Comparison of ENCODE assay signal across 21 cellular contexts in the genomic region with DNA sequence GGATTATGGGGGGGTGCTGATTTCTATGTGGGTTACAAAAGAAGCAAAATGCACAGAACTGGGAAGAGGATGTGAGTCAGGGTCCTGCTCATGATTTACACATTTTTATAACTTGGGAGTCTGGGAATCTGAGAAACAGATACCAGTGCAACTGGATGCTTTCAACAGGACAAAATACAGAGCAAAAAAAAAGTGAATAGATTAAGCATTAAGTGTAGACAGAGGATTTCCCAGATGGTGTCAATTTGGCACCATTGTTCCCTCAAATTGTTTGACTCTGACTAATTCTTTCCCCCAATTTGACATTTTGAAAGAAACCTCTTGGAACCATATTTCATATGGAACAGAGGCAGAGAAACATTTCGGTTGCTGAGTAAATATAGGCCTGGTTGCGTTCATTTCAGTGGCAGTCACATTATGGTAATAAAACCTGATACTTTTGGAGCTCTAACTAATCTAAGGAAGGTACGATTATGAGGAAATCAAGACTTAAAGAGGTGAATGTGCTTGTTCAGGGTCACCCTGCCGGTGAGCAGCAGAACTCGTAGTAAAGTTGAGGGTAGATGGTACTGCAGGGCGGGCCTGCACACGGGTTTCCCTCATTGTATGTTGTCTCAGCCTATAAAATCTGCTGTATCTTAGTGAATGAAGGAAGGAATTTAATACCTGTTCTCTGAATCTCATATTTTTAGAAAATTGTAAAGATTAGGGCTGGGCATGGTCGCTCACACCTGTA. TPM values are rescaled to one million over a fixed set of nuclear protein-coding genes. Genes with fewer than 3 reads are reported as not detected.
DNase-seq lines count a peak whose midpoint lies in the region; ATAC-seq, FAIRE-seq and TF ChIP-seq lines count a peak whose summit lies in the region.
"Had no signal": no experiment of that assay in that cellular context is flagged by ENCODE, and none has a peak within 500 bp of the region (broad histone marks: within the 10 kb centered on the region; RNA-seq: fewer than 3 reads in every experiment).

No MANE protein-coding gene starts in this region.

- H3K14ac ChIP-seq in IMR-90 (replicated peaks; ENCODE audit: low read depth, low read length), result no peak overlapping the region

- FAIRE-seq in endothelial cell of umbilical vein (lab: Jason Lieb, UNC), result no peak
- FAIRE-seq: G401.6 had no signal

- no peak overlapping the region for H3K18ac ChIP-seq in IMR-90 (ENCODE audit: low read depth, low read length)

- H3K4me1 ChIP-seq in IMR-90 (ENCODE audit: control insufficient read depth, insufficient read depth, low read length) (no peaks in the 10 kb centered on the region), endothelial cell of umbilical vein (ENCODE audit: control insufficient read depth, extremely low read depth, insufficient read depth, low read length) (no peaks in the 10 kb centered on the region), osteoblast (ENCODE audit: insufficient read depth, low read length) (no peaks in the 10 kb centered on the region)
- no peaks in the 10 kb centered on the region for H3K4me1 ChIP-seq in CD8-positive, alpha-beta T cell (ENCODE audit: insufficient read depth, low read length)
- H3K4me1 ChIP-seq: HAP-1, SJCRH30 had no signal

- H3K9me1 ChIP-seq in IMR-90 (ENCODE audit: insufficient read depth, low read length) (no peaks in the 10 kb centered on the region), endothelial cell of umbilical vein (replicated peaks; ENCODE audit: control insufficient read depth, extremely low read depth, insufficient read depth, low read length) (no peaks in the 10 kb centered on the region)

- H3K56ac ChIP-seq in IMR-90 (ENCODE audit: extremely low read depth, insufficient read depth, low read length), result no peak overlapping the region

- H3K4ac ChIP-seq in IMR-90 (ENCODE audit: low read depth, low read length), result no peak overlapping the region

- POLR2A ChIA-PET in IMR-90 (lab: Charles Lee; ENCODE audit: unreplicated experiment) (no interaction called here), endothelial cell of umbilical vein (lab: Charles Lee) (no interaction called here)
- POLR2A ChIA-PET in CD8-positive, alpha-beta T cell (lab: Charles Lee), result no interaction called here

- no peaks in the 10 kb centered on the region for H3K79me1 ChIP-seq in IMR-90 (ENCODE audit: low read depth in 1 of 2, low read length in 2 of 2)

- 95% methylated on average over 4 of the region's 8 CpGs; no CpG with 5 or more reads in 1 of the 2 experiments for WGBS in IMR-90 (ENCODE audit: extremely low coverage in 2 of 2, insufficient read length in 1 of 2), 2 experiments

- no peak overlapping the region for H3K9ac ChIP-seq in IMR-90 (ENCODE audit: low read depth, low read length)
- no peak overlapping the region for H3K9ac ChIP-seq in endothelial cell of umbilical vein (replicated peaks; ENCODE audit: extremely low read depth, insufficient read depth, low read length)
- H3K9ac ChIP-seq: KMS-11 had no signal

- no peaks in the 10 kb centered on the region for H3K4me1 Mint-ChIP-seq in CD8-positive, alpha-beta T cell (ENCODE audit: low read depth)
- peaks cover 5% of the 10 kb centered on the region for H3K4me1 Mint-ChIP-seq in endothelial cell (ENCODE audit: unreplicated experiment)

- H3K79me2 ChIP-seq in endothelial cell of umbilical vein (ENCODE audit: control insufficient read depth, insufficient read depth, low read length) (no peaks in the 10 kb centered on the region), osteoblast (ENCODE audit: insufficient read depth, low read length) (no peaks in the 10 kb centered on the region)

- H4K91ac ChIP-seq in IMR-90 (ENCODE audit: insufficient read depth, low read depth, low read length), result no peak overlapping the region

- intact Hi-C loops in IMR-90 (cut with micrococcal nuclease) (no loop called here), endothelial cell of umbilical vein (cut with micrococcal nuclease) (no loop called here)
- intact Hi-C loops in CD8-positive, alpha-beta T cell (cut with DNase I, micrococcal nuclease), result no loop called here

- no peak overlapping the region for H4K5ac ChIP-seq in IMR-90 (ENCODE audit: low read depth, low read length)

- H2BK15ac ChIP-seq in IMR-90 (ENCODE audit: low read depth, low read length), result no peak overlapping the region

- H4K20me1 ChIP-seq in IMR-90 (ENCODE audit: insufficient read depth, low read length) (no peaks in the 10 kb centered on the region), endothelial cell of umbilical vein (replicated peaks; ENCODE audit: control insufficient read depth, extremely low read depth, insufficient read depth, low read length) (no peaks in the 10 kb centered on the region), osteoblast (ENCODE audit: insufficient read depth, low read length) (no peaks in the 10 kb centered on the region)

- TF ChIP-seq RAD21 in IMR-90 (IDR thresholded peaks at IDR 0.05; ENCODE audit: low read length), result no peak

- H2AK9ac ChIP-seq in IMR-90 (replicated peaks; ENCODE audit: low read depth, low read length, poor library complexity), result no peak overlapping the region

- no peaks in the 10 kb centered on the region for H3K9me3 ChIP-seq in IMR-90 (ENCODE audit: control insufficient read depth, insufficient read depth, low read length)
- no peaks in the 10 kb centered on the region for H3K9me3 ChIP-seq in endothelial cell of umbilical vein (replicated peaks; ENCODE audit: control insufficient read depth, insufficient read depth, low read length)
- no peaks in the 10 kb centered on the region for H3K9me3 ChIP-seq in osteoblast (ENCODE audit: low read depth, low read length)
- H3K9me3 ChIP-seq in CD8-positive, alpha-beta T cell (ENCODE audit: low read length), result no peaks in the 10 kb centered on the region
- H3K9me3 ChIP-seq: HAP-1, SJCRH30 had no signal

- BruUV-seq in IMR-90 (replicated peaks; lab: Mats Ljungman, UMichigan), result no TSS peak
- no TSS peak for BruUV-seq in endothelial cell of umbilical vein (replicated peaks; lab: Mats Ljungman, UMichigan)

- H3K27ac ChIP-seq in IMR-90 (ENCODE audit: insufficient read depth, low read length) (no peak overlapping the region), endothelial cell of umbilical vein (ENCODE audit: insufficient read depth, low read depth, low read length) (no peak overlapping the region), osteoblast (ENCODE audit: low read depth, low read length) (no peak overlapping the region)
- H3K27ac ChIP-seq in CD8-positive, alpha-beta T cell (ENCODE audit: low read depth, low read length), result no peak overlapping the region
- H3K27ac ChIP-seq: KMS-11, PC-9, SJCRH30 had no signal

- no peaks in the 10 kb centered on the region for H3K36me3 ChIP-seq in IMR-90 (ENCODE audit: control insufficient read depth, insufficient read depth, low read length)
- no peaks in the 10 kb centered on the region for H3K36me3 ChIP-seq in endothelial cell of umbilical vein (ENCODE audit: control insufficient read depth in 2 of 2, extremely low read depth in 1 of 2, insufficient read depth in 2 of 2, low read length in 2 of 2)
- H3K36me3 ChIP-seq in osteoblast (ENCODE audit: insufficient read depth, low read length), result no peaks in the 10 kb centered on the region
- H3K36me3 ChIP-seq in CD8-positive, alpha-beta T cell (ENCODE audit: insufficient read depth, low read length), result no peaks in the 10 kb centered on the region
- H3K36me3 ChIP-seq: HAP-1, SJCRH30 had no signal

- H2AFZ ChIP-seq in IMR-90 (replicated peaks; ENCODE audit: low read length, poor library complexity) (no peak overlapping the region), endothelial cell of umbilical vein (ENCODE audit: low read depth, low read length) (no peak overlapping the region), osteoblast (ENCODE audit: low read length) (peak overlapping the region; percentile 47)
- H2AFZ ChIP-seq: PC-9 had no signal

- dilution Hi-C loops in IMR-90 (cut with HindIII; ENCODE audit: low sequenced_read_pairs, unreplicated experiment), result no loop called here
- dilution Hi-C loops in endothelial cell of umbilical vein (cut with MboI; ENCODE audit: extremely low pct_ligation_motif_present, low sequenced_read_pairs), result loop anchor here (25.0 kb wide), 1 partner anchor 931 kb away; the partner anchor contains the start of gene PDHA1

- H3K36me3 Mint-ChIP-seq in CD8-positive, alpha-beta T cell, result no peaks in the 10 kb centered on the region
- no peaks in the 10 kb centered on the region for H3K36me3 Mint-ChIP-seq in endothelial cell (ENCODE audit: low read depth, unreplicated experiment)

- no peak for TF ChIP-seq POLR2A in IMR-90 (IDR thresholded peaks at IDR 0.05; ENCODE audit: low read depth, low read length)
- no peak for TF ChIP-seq POLR2A in endothelial cell of umbilical vein (IDR thresholded peaks at IDR 0.05; ENCODE audit: low read depth, low read length)

- DNase-seq in GM03348 (ENCODE audit: low spot score), result peak; percentile 15
- peak; percentile 40 for DNase-seq in IMR-90
- no peak for DNase-seq in endothelial cell of umbilical vein (ENCODE audit: low read depth, low spot score)
- no peak for DNase-seq in osteoblast (ENCODE audit: insufficient read length, low spot score, missing footprints)
- no peak for DNase-seq in amygdala (lab: John Stamatoyannopoulos, UW)
- no peak for DNase-seq in NCI-H2227 (lab: John Stamatoyannopoulos, UW; ENCODE audit: unreplicated experiment)
- no peak for DNase-seq in CD8-positive, alpha-beta T cell
- DNase-seq in endothelial cell (ENCODE audit: low spot score), result no peak
- DNase-seq: C1 segment of cervical spinal cord, DMS79, MV-4-11, NCI-H1694 treated with DMSO at 0.1 percent for 48 hours, NCI-H2227 treated with DMSO at 0.1 percent for 48 hours, NCI-H510A treated with DMSO at 0.1 percent for 48 hours, NCI-H82, PC-9, SJCRH30, SW 1271 had no signal

- H2BK5ac ChIP-seq in IMR-90 (ENCODE audit: low read depth, low read length, poor library complexity, severe bottlenecking), result no peak overlapping the region

- no peaks in the 10 kb centered on the region for H3K27me3 Mint-ChIP-seq in CD8-positive, alpha-beta T cell (ENCODE audit: low read depth)
- peaks cover under 1% of the 10 kb centered on the region for H3K27me3 Mint-ChIP-seq in endothelial cell (ENCODE audit: unreplicated experiment)

- no peak overlapping the region for H2BK120ac ChIP-seq in IMR-90 (ENCODE audit: low read depth, low read length)

- no peaks in the 10 kb centered on the region for H3K9me3 Mint-ChIP-seq in CD8-positive, alpha-beta T cell
- no peaks in the 10 kb centered on the region for H3K9me3 Mint-ChIP-seq in endothelial cell (ENCODE audit: unreplicated experiment)

- in situ Hi-C loops in IMR-90 (cut with MboI; ENCODE audit: low sequenced_read_pairs), result no loop called here

- no peak overlapping the region for H3K27ac Mint-ChIP-seq in CD8-positive, alpha-beta T cell
- H3K27ac Mint-ChIP-seq in endothelial cell (ENCODE audit: unreplicated experiment), result no peak overlapping the region

- H3K27me3 ChIP-seq in IMR-90 (ENCODE audit: control insufficient read depth, insufficient read depth, low read length) (no peaks in the 10 kb centered on the region), endothelial cell of umbilical vein (ENCODE audit: control insufficient read depth in 2 of 2, insufficient read depth in 2 of 2, low read length in 2 of 2) (no peaks in the 10 kb centered on the region), osteoblast (ENCODE audit: insufficient read depth, low read length) (no peaks in the 10 kb centered on the region)
- H3K27me3 ChIP-seq in CD8-positive, alpha-beta T cell (ENCODE audit: insufficient read depth, low read length), result no peaks in the 10 kb centered on the region
- H3K27me3 ChIP-seq: SJCRH30 had no signal

- no peak overlapping the region for H4K8ac ChIP-seq in IMR-90 (ENCODE audit: low read depth in 2 of 2, low read length in 2 of 2)

- CTCF ChIA-PET in IMR-90 (lab: Yijun Ruan, JAX) (no interaction called here), endothelial cell of umbilical vein (lab: Charles Lee) (interaction anchor here (0.8 kb wide), 1 partner anchor 927 kb away, joined by 3 read pairs; no protein-coding TSS in a partner anchor)
- CTCF ChIA-PET in CD8-positive, alpha-beta T cell (lab: Charles Lee), result interaction anchor here (0.5 to 0.6 kb wide), 2 partner anchors 661 to 817 kb away, joined by 3 read pairs; no protein-coding TSS in a partner anchor

- no peak for ATAC-seq in IMR-90 (ENCODE audit: low read depth)
- ATAC-seq in CD8-positive, alpha-beta T cell, result no peak

- no peak overlapping the region for H3K4me3 Mint-ChIP-seq in CD8-positive, alpha-beta T cell
- H3K4me3 Mint-ChIP-seq in endothelial cell (ENCODE audit: unreplicated experiment), result no peak overlapping the region

- TF ChIP-seq CTCF in IMR-90 (conservative IDR thresholded peaks at IDR 0.05; ENCODE audit: low read depth, low read length) (no peak), endothelial cell of umbilical vein (IDR thresholded peaks at IDR 0.05; ENCODE audit: extremely low read depth in 1 of 2, insufficient read depth in 1 of 2, low read depth in 1 of 2, low read length in 2 of 2) (no peak), osteoblast (IDR thresholded peaks at IDR 0.05; ENCODE audit: extremely low read depth, low read depth, low read length) (no peak), endothelial cell (IDR thresholded peaks at IDR 0.05; ENCODE audit: unreplicated experiment) (no peak)
- no peak for TF ChIP-seq CTCF in CD8-positive, alpha-beta T cell (IDR thresholded peaks at IDR 0.05)

- no peak overlapping the region for H3K4me2 ChIP-seq in IMR-90 (ENCODE audit: low read depth, low read length)
- H3K4me2 ChIP-seq in endothelial cell of umbilical vein (ENCODE audit: insufficient read depth, low read length), result no peak overlapping the region
- H3K4me2 ChIP-seq in osteoblast (ENCODE audit: insufficient read depth, low read length), result no peak overlapping the region
- H3K4me2 ChIP-seq: KMS-11, PC-9 had no signal

- H2AK5ac ChIP-seq in IMR-90 (ENCODE audit: low read depth, low read length), result no peak overlapping the region

- no peak overlapping the region for H2BK20ac ChIP-seq in IMR-90 (ENCODE audit: low read depth, low read length)

- H3K4me3 ChIP-seq in IMR-90 (ENCODE audit: insufficient read depth, low read depth, low read length) (no peak overlapping the region), endothelial cell of umbilical vein (replicated peaks in 1 of 3; ENCODE audit: insufficient read depth in 1 of 3, low read depth in 1 of 3, low read length in 3 of 3) (no peak overlapping the region), osteoblast (ENCODE audit: insufficient read depth, low read length) (no peak overlapping the region)
- H3K4me3 ChIP-seq in CD8-positive, alpha-beta T cell (ENCODE audit: low read depth, low read length), result no peak overlapping the region
- H3K4me3 ChIP-seq: HAP-1, PC-9, SJCRH30 had no signal

- no peak overlapping the region for H3K23ac ChIP-seq in IMR-90 (ENCODE audit: low read depth, low read length)

RNA-seq across cellular contexts. Expression of gene CDKL5, which starts 18.7 kb away (rescaled TPM):
- total RNA-seq in IMR-90 (2012; rRNA removed) (8.1 and 9.7 TPM in 2 replicates), endothelial cell of umbilical vein (4.2 and 4.3 TPM in 2 replicates), osteoblast (4.0 and 5.0 TPM in 2 replicates), endothelial cell (ENCODE audit: unreplicated experiment) (10.6 TPM)
- polyA plus RNA-seq in IMR-90 (2012; rRNA removed) (2.7 and 3.5 TPM in 2 replicates), endothelial cell of umbilical vein (1.2 and 1.5 TPM in 2 replicates)
- 0.69 and 0.71 TPM in 2 replicates for polyA plus RNA-seq in IMR-90 (2012; cell fraction: cytosol; rRNA removed)
- 1.4 and 7.4 TPM in 2 replicates for polyA plus RNA-seq in IMR-90 (2012; cell fraction: nucleus; rRNA removed; ENCODE audit: low replicate concordance)
- 0.93 and 1.1 TPM in 2 replicates for polyA plus RNA-seq in endothelial cell of umbilical vein (2011; cell fraction: cytosol; rRNA removed)
- 3.2 and 4.3 TPM in 2 replicates for polyA plus RNA-seq in endothelial cell of umbilical vein (2011; cell fraction: nucleus; rRNA removed)
- polyA plus RNA-seq in endothelial cell of umbilical vein (2012), result 2.2 TPM in 2 replicates
- polyA minus RNA-seq in endothelial cell of umbilical vein, result 6.7 and 8.9 TPM in 2 replicates
- polyA minus RNA-seq in endothelial cell of umbilical vein (2011; cell fraction: cytosol; rRNA and poly(A)+ RNA removed), result 4.2 TPM
- polyA minus RNA-seq in endothelial cell of umbilical vein (2011; cell fraction: nucleus; rRNA and poly(A)+ RNA removed), result 5.4 and 9.4 TPM in 2 replicates
- 1 to 10 TPM in 1 of 2 experiments, under 1 TPM in 1; 0.78 to 2.5 TPM for total RNA-seq in CD8-positive, alpha-beta T cell

RNA-seq across cellular contexts. Expression of gene SCML2, which starts 52.2 kb away (rescaled TPM):
- 1.3 and 1.7 TPM in 2 replicates for total RNA-seq in IMR-90 (2012; rRNA removed)
- 1.1 and 1.7 TPM in 2 replicates for polyA plus RNA-seq in IMR-90 (2012; rRNA removed)
- polyA plus RNA-seq in IMR-90 (2012; cell fraction: cytosol; rRNA removed), result 0.29 and 0.60 TPM in 2 replicates
- polyA plus RNA-seq in IMR-90 (2012; cell fraction: nucleus; rRNA removed; ENCODE audit: low replicate concordance), result 0.84 and 3.2 TPM in 2 replicates
- total RNA-seq in endothelial cell of umbilical vein, result 0.69 and 2.7 TPM in 2 replicates
- 0.92 and 1.4 TPM in 2 replicates for polyA plus RNA-seq in endothelial cell of umbilical vein
- polyA plus RNA-seq in endothelial cell of umbilical vein (2011; cell fraction: cytosol; rRNA removed), result 1.0 and 1.1 TPM in 2 replicates
- 1.8 and 2.5 TPM in 2 replicates for polyA plus RNA-seq in endothelial cell of umbilical vein (2011; cell fraction: nucleus; rRNA removed)
- 0.82 and 1.1 TPM in 2 replicates for polyA plus RNA-seq in endothelial cell of umbilical vein (2012)
- 0.83 and 0.95 TPM in 2 replicates for polyA minus RNA-seq in endothelial cell of umbilical vein
- polyA minus RNA-seq in endothelial cell of umbilical vein (2011; cell fraction: cytosol; rRNA and poly(A)+ RNA removed), result 11.7 TPM
- polyA minus RNA-seq in endothelial cell of umbilical vein (2011; cell fraction: nucleus; rRNA and poly(A)+ RNA removed), result 1.1 and 1.4 TPM in 2 replicates
- 0.88 and 1.4 TPM in 2 replicates for total RNA-seq in osteoblast
- total RNA-seq in CD8-positive, alpha-beta T cell, result under 1 TPM; 0.33 TPM
- 26.0 TPM for total RNA-seq in endothelial cell (ENCODE audit: unreplicated experiment)

Comparison
In these comparisons a context has a peak if more than half of its experiments do, and no peak if none do; other contexts are left out.
1. DNase-seq: peak in GM03348 (single experiment) and IMR-90 (single experiment); none in endothelial cell of umbilical vein (single experiment), osteoblast (single experiment), amygdala (0 of 56), NCI-H2227 (single experiment), CD8-positive, alpha-beta T cell (0 of 7) and endothelial cell (single experiment).